In genomic region chrX:43728002-43728401, GRCh38 we compare ENCODE assay signal across 20 cellular contexts.
"Had no signal": no experiment of that assay in that cellular context is flagged by ENCODE, and none has a peak within 500 bp of the region (broad histone marks: within the 10 kb centered on the region; RNA-seq: fewer than 3 reads in every experiment).

No MANE protein-coding gene starts in this region.

- H3K27ac Mint-ChIP-seq: naive B cell; nephron; stimulated activated naive B cell treated with anti-CD40 and anti-IgM and Interleukin-4, amounts not matched to agents 10 μg/mL and 1 μg/mL and 100 μg/mL, for 72 hours had no signal

- ATAC-seq: esophagus mucosa; heart right ventricle; lower lobe of right lung; psoas muscle; stimulated activated naive B cell treated with anti-CD40 and anti-IgM and Interleukin-4, amounts not matched to agents 10 μg/mL and 1 μg/mL and 100 μg/mL, for 72 hours; stimulated activated naive CD8-positive, alpha-beta T cell treated with anti-CD3 and anti-CD28 coated beads, Interleukin-15, amount 100 ng/mL, for 72 hours had no signal

- H3K4me1 ChIP-seq: heart right ventricle, left ventricle myocardium inferior, psoas muscle had no signal

- H3K36me3 ChIP-seq: right lobe of liver had no signal

- H3K27me3 ChIP-seq: right lobe of liver had no signal

- H3K4me1 Mint-ChIP-seq: naive B cell; nephron; stimulated activated naive B cell treated with anti-CD40 and anti-IgM and Interleukin-4, amounts not matched to agents 10 μg/mL and 1 μg/mL and 100 μg/mL, for 72 hours; stimulated activated naive CD8-positive, alpha-beta T cell treated with anti-CD3 and anti-CD28 coated beads, Interleukin-15, amount 100 ng/mL, for 72 hours had no signal

- H3K36me3 Mint-ChIP-seq: naive B cell; stimulated activated naive B cell treated with anti-CD40 and anti-IgM and Interleukin-4, amounts not matched to agents 10 μg/mL and 1 μg/mL and 100 μg/mL, for 72 hours had no signal

- DNase-seq: cortex of kidney; effector memory CD4-positive, alpha-beta T cell; heart right ventricle; hypothalamus; left ventricle myocardium inferior; lower lobe of right lung; mesenchymal stem cell; naive B cell; psoas muscle; retina; right lobe of liver; stimulated activated CD4-positive, alpha-beta T cell treated with anti-CD3 and anti-CD28 coated beads, Interleukin-1b, Interleukin-23, amount 100 ng/mL, for 48 hours; stimulated activated CD4-positive, alpha-beta T cell treated with anti-CD3 and anti-CD28 coated beads, Interleukin-4, amount 100 ng/mL, for 4 hours; stimulated activated naive B cell treated with anti-CD40 and anti-IgM and Interleukin-4, amounts not matched to agents 10 μg/mL and 1 μg/mL and 100 μg/mL, for 72 hours; stimulated activated naive CD8-positive, alpha-beta T cell treated with anti-CD3 and anti-CD28 coated beads, Interleukin-15, amount 100 ng/mL, for 72 hours; substantia nigra; trophoblast cell had no signal

- H3K4me3 ChIP-seq: heart right ventricle, left ventricle myocardium inferior, lower lobe of right lung, psoas muscle, right lobe of liver, thoracic aorta had no signal

- H3K27ac ChIP-seq: heart right ventricle, left ventricle myocardium inferior, lower lobe of right lung, psoas muscle, thoracic aorta had no signal

- H3K27me3 Mint-ChIP-seq: stimulated activated naive CD8-positive, alpha-beta T cell treated with anti-CD3 and anti-CD28 coated beads, Interleukin-15, amount 100 ng/mL, for 72 hours had no signal

- H3K4me3 Mint-ChIP-seq: naive B cell; nephron; stimulated activated naive B cell treated with anti-CD40 and anti-IgM and Interleukin-4, amounts not matched to agents 10 μg/mL and 1 μg/mL and 100 μg/mL, for 72 hours; stimulated activated naive CD8-positive, alpha-beta T cell treated with anti-CD3 and anti-CD28 coated beads, Interleukin-15, amount 100 ng/mL, for 72 hours had no signal

- H3K9me3 Mint-ChIP-seq: stimulated activated naive CD8-positive, alpha-beta T cell treated with anti-CD3 and anti-CD28 coated beads, Interleukin-15, amount 100 ng/mL, for 72 hours had no signal

- H3K9me3 ChIP-seq: left ventricle myocardium inferior, lower lobe of right lung, right lobe of liver, thoracic aorta had no signal
